In the genomic region with DNA sequence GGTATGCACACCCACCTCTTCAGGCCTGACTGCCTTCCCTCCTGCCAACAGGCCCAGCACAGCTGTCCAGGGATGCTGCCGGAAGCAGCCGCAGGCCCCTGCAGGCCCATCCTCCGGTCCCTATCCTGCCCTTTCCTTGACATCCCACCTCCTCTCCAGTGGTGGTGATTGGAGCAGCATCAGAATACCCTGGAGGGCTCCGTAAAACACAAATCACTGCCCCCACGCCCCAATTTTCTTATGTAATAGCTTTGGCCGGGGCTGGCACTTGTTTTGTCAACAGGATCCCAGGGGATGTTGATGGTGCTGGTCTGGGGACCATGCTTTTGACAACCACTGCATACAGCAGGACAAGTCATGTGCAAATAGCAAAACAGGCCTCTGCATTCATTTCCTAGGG, we compare ENCODE assay signal across 18 cellular contexts.
DNase-seq lines count a peak whose midpoint lies in the region; ATAC-seq and TF ChIP-seq lines count a peak whose summit lies in the region.
"Had no signal": no experiment of that assay in that cellular context is flagged by ENCODE, and none has a peak within 500 bp of the region (broad histone marks: within the 10 kb centered on the region; RNA-seq: fewer than 3 reads in every experiment).

No MANE protein-coding gene starts in this region.

- no peak overlapping the region for H3K4me3 Mint-ChIP-seq in osteocyte (ENCODE audit: unreplicated experiment)
- no peak overlapping the region for H3K4me3 Mint-ChIP-seq in neural progenitor cell
- H3K4me3 Mint-ChIP-seq: CD4-positive, CD25-positive, alpha-beta regulatory T cell had no signal

- H3K27ac Mint-ChIP-seq in osteocyte (ENCODE audit: unreplicated experiment) (no peak overlapping the region), neural progenitor cell (no peak overlapping the region)
- H3K27ac Mint-ChIP-seq: CD4-positive, CD25-positive, alpha-beta regulatory T cell had no signal

- 50 to 88% methylated on average over 4 of the region's 6 CpGs for WGBS in gastroesophageal sphincter (ENCODE audit: low coverage in 1 of 2), 2 donors

- in situ Hi-C loops in GM13977 (cut with MboI; ENCODE audit: low pct_unique_long_range_greater_than_20kb, low sequenced_read_pairs, unreplicated experiment), result no loop called here

- H3F3A ChIP-seq in neural progenitor cell (ENCODE audit: low read depth), result peaks cover 6% of the 10 kb centered on the region

- H4K20me1 ChIP-seq in neural progenitor cell (ENCODE audit: low read depth), result no peaks in the 10 kb centered on the region

- no peak for TF ChIP-seq CTCF in gastroesophageal sphincter (IDR thresholded peaks at IDR 0.05)
- TF ChIP-seq CTCF in osteocyte (IDR thresholded peaks at IDR 0.05), result no peak
- no peak for TF ChIP-seq CTCF in upper lobe of right lung (IDR thresholded peaks at IDR 0.05)
- no peak for TF ChIP-seq CTCF in GM13977 (IDR thresholded peaks at IDR 0.05; ENCODE audit: extremely low read depth, insufficient read depth, missing control alignments)
- TF ChIP-seq CTCF in neural progenitor cell (IDR thresholded peaks at IDR 0.05), result no peak

- no peak overlapping the region for H3K9ac ChIP-seq in neural progenitor cell

- no peak for ATAC-seq in gastroesophageal sphincter
- ATAC-seq in upper lobe of right lung, result no peak
- ATAC-seq in HG02798 (IDR thresholded peaks at IDR 0.05; ENCODE audit: poor library complexity, unreplicated experiment), result no peak
- ATAC-seq: activated CD4-positive, CD25-positive, alpha-beta regulatory T cell treated with anti-CD3 and anti-CD28 coated beads, Interleukin-2, amount 50 U/mL, for 24 hours; SK-N-SH treated with all-trans-retinoic acid at 6 μM for 48 hours had no signal

- H3K9me3 Mint-ChIP-seq in osteocyte (ENCODE audit: unreplicated experiment) (no peaks in the 10 kb centered on the region), neural progenitor cell (no peaks in the 10 kb centered on the region)
- H3K9me3 Mint-ChIP-seq: CD4-positive, CD25-positive, alpha-beta regulatory T cell had no signal

- H3K36me3 ChIP-seq in gastroesophageal sphincter (no peaks in the 10 kb centered on the region), upper lobe of right lung (no peaks in the 10 kb centered on the region), neural progenitor cell (no peaks in the 10 kb centered on the region)
- H3K36me3 ChIP-seq: pancreas had no signal

- no peak for TF ChIP-seq POLR2A in gastroesophageal sphincter (IDR thresholded peaks at IDR 0.05)

- peaks cover 0 to 54% (median 25%) of the 10 kb centered on the region in 3 donors for H3K4me1 ChIP-seq in gastroesophageal sphincter
- H3K4me1 ChIP-seq in upper lobe of right lung, result peaks cover 21% of the 10 kb centered on the region
- H3K4me1 ChIP-seq in neural progenitor cell, result no peaks in the 10 kb centered on the region
- H3K4me1 ChIP-seq: pancreas had no signal

- H3K36me3 Mint-ChIP-seq in osteocyte (ENCODE audit: unreplicated experiment) (no peaks in the 10 kb centered on the region), neural progenitor cell (no peaks in the 10 kb centered on the region)
- H3K36me3 Mint-ChIP-seq: CD4-positive, CD25-positive, alpha-beta regulatory T cell had no signal

- H3K27me3 ChIP-seq in gastroesophageal sphincter (no peaks in the 10 kb centered on the region), upper lobe of right lung (no peaks in the 10 kb centered on the region), neural progenitor cell (no peaks in the 10 kb centered on the region)
- H3K27me3 ChIP-seq: dorsolateral prefrontal cortex, pancreas had no signal

- H3K4me3 ChIP-seq in gastroesophageal sphincter (no peak overlapping the region), upper lobe of right lung (no peak overlapping the region), neural progenitor cell (no peak overlapping the region)
- H3K4me3 ChIP-seq: dorsolateral prefrontal cortex, pancreas had no signal

- H3K4me1 Mint-ChIP-seq in osteocyte (ENCODE audit: unreplicated experiment), result peaks cover 18% of the 10 kb centered on the region
- H3K4me1 Mint-ChIP-seq in neural progenitor cell, result peaks cover 17% of the 10 kb centered on the region
- H3K4me1 Mint-ChIP-seq: CD4-positive, CD25-positive, alpha-beta regulatory T cell had no signal

- no peaks in the 10 kb centered on the region for H3K79me2 ChIP-seq in neural progenitor cell (ENCODE audit: low read depth)

- no peaks in the 10 kb centered on the region for H3K9me3 ChIP-seq in gastroesophageal sphincter
- no peaks in the 10 kb centered on the region for H3K9me3 ChIP-seq in upper lobe of right lung
- no peaks in the 10 kb centered on the region for H3K9me3 ChIP-seq in neural progenitor cell (ENCODE audit: low read depth)
- H3K9me3 ChIP-seq: pancreas had no signal

- H3K4me2 ChIP-seq in neural progenitor cell, result no peak overlapping the region

- TF ChIP-seq EP300 in gastroesophageal sphincter (IDR thresholded peaks at IDR 0.05), result no peak

- DNase-seq in activated effector memory CD4-positive, alpha-beta T cell treated with anti-CD3 and anti-CD28 coated beads, Interleukin-2, amount 50 U/mL, for 16 hours, result peak; percentile 24
- DNase-seq in activated effector memory CD4-positive, alpha-beta T cell treated with Interleukin-2 at 50 U/mL for 16 hours, result no peak
- DNase-seq in osteocyte (ENCODE audit: extremely low spot score, unreplicated experiment), result peak; percentile 64
- DNase-seq in upper lobe of right lung, result peak; percentile 46
- DNase-seq in GM13977 (ENCODE audit: low spot score), result no peak
- no peak for DNase-seq in neural progenitor cell (ENCODE audit: low spot score)
- DNase-seq: activated gamma-delta T cell treated with Interleukin-2 at 50 U/mL for 16 hours; amniotic stem cell; CD4-positive, CD25-positive, alpha-beta regulatory T cell; NCI-H146; small intestine; stimulated activated CD4-positive, alpha-beta T cell treated with anti-CD3 and anti-CD28 coated beads, Interleukin-4, amount 100 ng/mL, for 1 hour had no signal

- no peak overlapping the region for H2AFZ ChIP-seq in neural progenitor cell (replicated peaks)

- intact Hi-C loops in upper lobe of right lung (cut with DNase I), result no loop called here

- H3K27me3 Mint-ChIP-seq in osteocyte (ENCODE audit: unreplicated experiment) (no peaks in the 10 kb centered on the region), neural progenitor cell (ENCODE audit: insufficient read depth, low read depth) (no peaks in the 10 kb centered on the region)

- H3K27ac ChIP-seq in gastroesophageal sphincter (peak overlapping the region in 3 of 4 donors; percentile 10 to 50 (median 42)), upper lobe of right lung (no peak overlapping the region), neural progenitor cell (no peak overlapping the region)
- H3K27ac ChIP-seq: pancreas had no signal

Comparison
In these comparisons a context has a peak if more than half of its experiments do, and no peak if none do; other contexts are left out.
1. DNase-seq: peak in activated effector memory CD4-positive, alpha-beta T cell treated with anti-CD3 and anti-CD28 coated beads, Interleukin-2, amount 50 U/mL, for 16 hours (single experiment), osteocyte (single experiment) and upper lobe of right lung (single experiment); none in activated effector memory CD4-positive, alpha-beta T cell treated with Interleukin-2 at 50 U/mL for 16 hours (single experiment), GM13977 (single experiment) and neural progenitor cell (single experiment).
2. H3K27ac ChIP-seq: peak in gastroesophageal sphincter (3 of 4); none in upper lobe of right lung (single experiment) and neural progenitor cell (single experiment).